Comparison of ENCODE assay signal across 8 cellular contexts in the genomic region with DNA sequence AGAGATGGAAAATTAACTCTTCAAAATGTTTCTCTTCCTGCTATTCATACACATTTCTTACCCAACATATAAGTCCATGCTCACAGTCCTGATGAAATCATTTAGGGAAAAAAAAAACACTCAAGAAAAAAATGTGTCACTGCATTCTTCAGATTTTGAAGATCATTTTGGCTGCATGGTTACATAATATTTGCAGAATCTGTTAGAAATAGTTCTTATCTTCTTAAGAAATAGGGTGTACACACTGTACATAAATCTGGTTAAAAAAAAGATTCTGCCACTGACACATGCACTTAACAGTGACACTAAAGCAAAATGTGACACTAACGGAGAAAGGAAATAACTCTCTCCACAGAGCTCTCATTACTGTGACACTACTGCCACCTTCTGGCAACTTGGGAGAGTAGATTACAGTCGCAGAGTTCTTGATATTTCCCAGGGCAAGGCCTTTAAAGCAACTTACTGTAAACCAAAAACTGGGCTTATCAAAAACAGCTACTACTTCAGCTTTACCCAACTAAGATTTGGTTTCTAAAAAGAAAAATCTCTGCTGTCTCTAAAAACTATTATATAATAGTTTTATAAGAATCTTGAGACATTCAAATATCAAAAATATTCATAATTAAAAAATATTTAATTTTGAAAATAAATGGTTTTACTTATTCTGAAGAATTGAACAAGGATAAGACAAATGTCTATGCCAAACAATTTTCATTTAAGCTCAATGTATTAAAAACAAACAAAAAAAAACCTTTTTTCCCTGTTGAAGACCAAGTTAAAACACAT.
A peak's percentile ranks its signal among the peaks of the same experiment; 100 is the strongest.
DNase-seq lines count a peak whose midpoint lies in the region; ATAC-seq, FAIRE-seq and TF ChIP-seq lines count a peak whose summit lies in the region.

No MANE protein-coding gene starts in this region.

- no peak for TF ChIP-seq POLR2A in H1 (IDR thresholded peaks at IDR 0.05; ENCODE audit: control extremely low read depth in 1 of 2, low read depth in 2 of 2, low read length in 2 of 2)

- 0 out of 4 replicates have a peak, but pooled peaks cover 0 to 4% of the 10 kb centered on the region in 2 experiments for H3K79me2 ChIP-seq in H1 (ENCODE audit: control insufficient read depth in 1 of 2, insufficient read depth in 2 of 2, low read length in 2 of 2)

- no peaks in the 10 kb centered on the region for H3K36me3 ChIP-seq in H1 (ENCODE audit: control insufficient read depth in 2 of 4, insufficient read depth in 4 of 4, low read length in 3 of 4)

- no peak overlapping the region for H3K4me2 ChIP-seq in H1 (ENCODE audit: insufficient read depth in 1 of 2, low read depth in 2 of 2, low read length in 2 of 2)

- H3K79me1 ChIP-seq in H1 (ENCODE audit: low read depth, low read length), result no peaks in the 10 kb centered on the region

- no peak overlapping the region for H3K27ac ChIP-seq in H1 (ENCODE audit: low read depth, low read length)

- DNase-seq in D341Med (ENCODE audit: low spot score), result peak; percentile 71
- DNase-seq in NCI-H510A treated with DMSO at 0.1 percent for 48 hours (lab: John Stamatoyannopoulos, UW), result peak; percentile 92
- DNase-seq in activated CD4-positive, alpha-beta T cell treated with anti-CD3 and anti-CD28 coated beads for 36 hours, result peak; percentile 74
- DNase-seq in H1 (ENCODE audit: low read depth in 1 of 2, low spot score in 2 of 2), result no peak
- peak; percentile 87 for DNase-seq in middle frontal gyrus (ENCODE audit: extremely low spot score, low spot score)

- no peak overlapping the region for H2BK12ac ChIP-seq in H1 (ENCODE audit: low read depth, low read length)

- no peaks in the 10 kb centered on the region for H3K9me3 Mint-ChIP-seq in activated CD4-positive, alpha-beta T cell treated with anti-CD3 and anti-CD28 coated beads for 36 hours (ENCODE audit: low read depth)
- no peaks in the 10 kb centered on the region for H3K9me3 Mint-ChIP-seq in stimulated activated naive CD8-positive, alpha-beta T cell treated with anti-CD3 and anti-CD28 coated beads, Interleukin-15, Interleukin-2, amounts not matched to agents 100 ng/mL and 50 ng/mL, for 24 hours

- FAIRE-seq in H1 (lab: Jason Lieb, UNC), result peak; percentile 91

- ATAC-seq in GM19455 (IDR thresholded peaks at IDR 0.05; ENCODE audit: unreplicated experiment) (peak; percentile 86), HG03521 (IDR thresholded peaks at IDR 0.05; ENCODE audit: unreplicated experiment) (peak; percentile 92)
- peak; percentile 95 for ATAC-seq in activated CD4-positive, alpha-beta T cell treated with anti-CD3 and anti-CD28 coated beads for 36 hours

- no peak overlapping the region for H2AFZ ChIP-seq in H1 (ENCODE audit: low read length)

- no peak overlapping the region for H2BK120ac ChIP-seq in H1 (replicated peaks; ENCODE audit: low read depth, low read length)

- no peak overlapping the region for H3K18ac ChIP-seq in H1 (ENCODE audit: extremely low read depth, low read length)

- POLR2A ChIA-PET in activated CD4-positive, alpha-beta T cell treated with anti-CD3 and anti-CD28 coated beads for 36 hours (lab: Charles Lee), result interaction anchor here (0.8 kb wide), 1 partner anchor 25 kb away, joined by 3 read pairs; no protein-coding TSS in a partner anchor
- POLR2A ChIA-PET in H1 (lab: Charles Lee; ENCODE audit: partially characterized antibody), result interaction anchor here (0.6 to 1.0 kb wide), 2 partner anchors 26 to 512 kb away, joined by 3 read pairs; no protein-coding TSS in a partner anchor

- CTCF ChIA-PET in activated CD4-positive, alpha-beta T cell treated with anti-CD3 and anti-CD28 coated beads for 36 hours (lab: Charles Lee), result interaction anchor here (0.6 to 9.5 kb wide), 31 partner anchors 8 to 1407 kb away, joined by 3 to 182 read pairs (median 4); no protein-coding TSS in a partner anchor
- CTCF ChIA-PET in H1 (lab: Charles Lee; ENCODE audit: partially characterized antibody), result interaction anchor here (0.6 to 15.0 kb wide), 24 partner anchors 7 to 237 kb away, joined by 3 to 447 read pairs (median 4); a partner anchor contains a TSS

- H3K14ac ChIP-seq in H1 (ENCODE audit: insufficient read length), result no peak overlapping the region

- H3K9me3 ChIP-seq in H1 (ENCODE audit: insufficient read depth in 2 of 2, low read depth in 1 of 2, low read length in 1 of 2), result no peaks in the 10 kb centered on the region

- H2BK5ac ChIP-seq in H1 (ENCODE audit: low read depth, low read length), result no peak overlapping the region

- H2BK20ac ChIP-seq in H1 (ENCODE audit: low read length), result no peak overlapping the region

- H3K56ac ChIP-seq in H1 (replicated peaks; ENCODE audit: insufficient read length, low read depth, low read length), result no peak overlapping the region

- H3K4me1 ChIP-seq in H1 (replicated peaks in 1 of 4; ENCODE audit: control insufficient read depth in 3 of 4, insufficient read depth in 4 of 4, low read length in 3 of 4), result peaks cover 6 to 31% (median 18%) of the 10 kb centered on the region in 4 experiments

- H3K23me2 ChIP-seq in H1 (ENCODE audit: low read depth, low read length), result no peaks in the 10 kb centered on the region

- TF ChIP-seq RAD21 in H1 (IDR thresholded peaks at IDR 0.05 in 1 of 2, conservative IDR thresholded peaks at IDR 0.05 in 1 of 2; ENCODE audit: low read depth in 2 of 2, low read length in 2 of 2), result peak; percentile 95 to 97

- TF ChIP-seq EP300 in H1 (IDR thresholded peaks at IDR 0.05; ENCODE audit: borderline replicate concordance in 1 of 2, low read depth in 2 of 2, low read length in 2 of 2), result no peak

- WGBS in H1 (ENCODE audit: extremely low coverage in 1 of 2, insufficient coverage in 1 of 2, insufficient read length in 1 of 2, insufficient replicate concordance in 2 of 2, low coverage in 1 of 2, low lambda C conversion rate in 2 of 2, missing lambda C conversion rate in 1 of 2), 2 experiments, result 14% methylated on average over 2 of the region's 2 CpGs; no CpG with 5 or more reads in 1 of the 2 experiments

- no peak overlapping the region for H3K9ac ChIP-seq in H1 (replicated peaks in 1 of 4; ENCODE audit: extremely low read depth in 1 of 4, low read depth in 3 of 4, low read length in 3 of 4)

- H3K4me3 ChIP-seq in H1 (ENCODE audit: extremely low read depth in 1 of 4, insufficient read depth in 2 of 4, low read depth in 3 of 4, low read length in 4 of 4), result no peak overlapping the region

- H4K5ac ChIP-seq in H1 (ENCODE audit: insufficient read length, low read depth, low read length), result no peak overlapping the region

- no peak overlapping the region for H3K23ac ChIP-seq in H1 (ENCODE audit: insufficient read length)

- peaks cover 6% of the 10 kb centered on the region for H3K36me3 Mint-ChIP-seq in activated CD4-positive, alpha-beta T cell treated with anti-CD3 and anti-CD28 coated beads for 36 hours (ENCODE audit: low read depth)
- peaks cover 30% of the 10 kb centered on the region for H3K36me3 Mint-ChIP-seq in stimulated activated naive CD8-positive, alpha-beta T cell treated with anti-CD3 and anti-CD28 coated beads, Interleukin-15, Interleukin-2, amounts not matched to agents 100 ng/mL and 50 ng/mL, for 24 hours (ENCODE audit: low read depth)

- H3K4ac ChIP-seq in H1 (replicated peaks; ENCODE audit: insufficient read length, low read depth, low read length), result no peak overlapping the region

- H3K27ac Mint-ChIP-seq in activated CD4-positive, alpha-beta T cell treated with anti-CD3 and anti-CD28 coated beads for 36 hours, result peak overlapping the region; percentile 23
- peak overlapping the region; percentile 57 for H3K27ac Mint-ChIP-seq in stimulated activated naive CD8-positive, alpha-beta T cell treated with anti-CD3 and anti-CD28 coated beads, Interleukin-15, Interleukin-2, amounts not matched to agents 100 ng/mL and 50 ng/mL, for 24 hours

- no peaks in the 10 kb centered on the region for H3K27me3 ChIP-seq in H1 (replicated peaks in 1 of 4; ENCODE audit: control insufficient read depth in 3 of 4, extremely low read depth in 1 of 4, insufficient read depth in 3 of 4, low read length in 3 of 4)

- intact Hi-C loops in activated CD4-positive, alpha-beta T cell treated with anti-CD3 and anti-CD28 coated beads for 36 hours (cut with DNase I, micrococcal nuclease), result loop anchor here (1.0 to 5.0 kb wide), 8 partner anchors 22 to 1438 kb away; a partner anchor contains a TSS

- H4K8ac ChIP-seq in H1 (ENCODE audit: extremely low read depth, insufficient read depth, low read length), result no peak overlapping the region

- no peak overlapping the region for H2BK15ac ChIP-seq in H1 (ENCODE audit: low read length)

- H3K4me3 Mint-ChIP-seq in activated CD4-positive, alpha-beta T cell treated with anti-CD3 and anti-CD28 coated beads for 36 hours, result no peak overlapping the region
- H3K4me3 Mint-ChIP-seq in stimulated activated naive CD8-positive, alpha-beta T cell treated with anti-CD3 and anti-CD28 coated beads, Interleukin-15, Interleukin-2, amounts not matched to agents 100 ng/mL and 50 ng/mL, for 24 hours, result no peak overlapping the region

- peak in 2 of 3 experiments; percentile 82 to 83; a peak in 3 of 4 replicates for TF ChIP-seq CTCF in H1 (IDR thresholded peaks at IDR 0.05; ENCODE audit: control extremely low read depth in 1 of 3, insufficient read depth in 1 of 3, low read depth in 1 of 3, low read length in 3 of 3)

- no peak overlapping the region for H4K91ac ChIP-seq in H1 (replicated peaks; ENCODE audit: insufficient read length, low read length)

- peaks cover 31% of the 10 kb centered on the region for H3K4me1 Mint-ChIP-seq in activated CD4-positive, alpha-beta T cell treated with anti-CD3 and anti-CD28 coated beads for 36 hours
- peaks cover 32% of the 10 kb centered on the region for H3K4me1 Mint-ChIP-seq in stimulated activated naive CD8-positive, alpha-beta T cell treated with anti-CD3 and anti-CD28 coated beads, Interleukin-15, Interleukin-2, amounts not matched to agents 100 ng/mL and 50 ng/mL, for 24 hours (ENCODE audit: low read depth)

- no peaks in the 10 kb centered on the region for H3K27me3 Mint-ChIP-seq in activated CD4-positive, alpha-beta T cell treated with anti-CD3 and anti-CD28 coated beads for 36 hours
- H3K27me3 Mint-ChIP-seq in stimulated activated naive CD8-positive, alpha-beta T cell treated with anti-CD3 and anti-CD28 coated beads, Interleukin-15, Interleukin-2, amounts not matched to agents 100 ng/mL and 50 ng/mL, for 24 hours, result no peaks in the 10 kb centered on the region

- H2AK5ac ChIP-seq in H1 (ENCODE audit: low read depth, low read length), result no peak overlapping the region

- no peaks in the 10 kb centered on the region for H4K20me1 ChIP-seq in H1 (replicated peaks in 1 of 2; ENCODE audit: control insufficient read depth in 1 of 2, insufficient read depth in 2 of 2, low read length in 2 of 2)

TF ChIP-seq in H1, 55 proteins besides CTCF, POLR2A, EP300 and RAD21 (continues in another document):
- TF ChIP-seq RFX5 (IDR thresholded peaks at IDR 0.05; ENCODE audit: borderline replicate concordance, low read depth, low read length) (no peak), JUND (IDR thresholded peaks at IDR 0.05; ENCODE audit: low read length) (no peak)
- TF ChIP-seq, protein P1, sequence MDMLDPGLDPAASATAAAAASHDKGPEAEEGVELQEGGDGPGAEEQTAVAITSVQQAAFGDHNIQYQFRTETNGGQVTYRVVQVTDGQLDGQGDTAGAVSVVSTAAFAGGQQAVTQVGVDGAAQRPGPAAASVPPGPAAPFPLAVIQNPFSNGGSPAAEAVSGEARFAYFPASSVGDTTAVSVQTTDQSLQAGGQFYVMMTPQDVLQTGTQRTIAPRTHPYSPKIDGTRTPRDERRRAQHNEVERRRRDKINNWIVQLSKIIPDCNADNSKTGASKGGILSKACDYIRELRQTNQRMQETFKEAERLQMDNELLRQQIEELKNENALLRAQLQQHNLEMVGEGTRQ (IDR thresholded peaks at IDR 0.05; ENCODE audit: low read length), result no peak

Comparison
In these comparisons a context has a peak if more than half of its experiments do, and no peak if none do; other contexts are left out.
1. DNase-seq: peak in D341Med (single experiment), NCI-H510A treated with DMSO at 0.1 percent for 48 hours (single experiment), activated CD4-positive, alpha-beta T cell treated with anti-CD3 and anti-CD28 coated beads for 36 hours (single experiment) and middle frontal gyrus (single experiment); none in H1 (0 of 2).
2. Peak in every context shown above with its lines, with median percentiles within 50 percentile points of each other: ATAC-seq.